ENCODE assay signal across 26 cellular contexts in genomic region chr2:56263876-56264275, GRCh38.
DNase-seq lines count a peak whose midpoint lies in the region; ATAC-seq, FAIRE-seq and TF ChIP-seq lines count a peak whose summit lies in the region.
"Had no signal": no experiment of that assay in that cellular context is flagged by ENCODE, and none has a peak within 500 bp of the region (broad histone marks: within the 10 kb centered on the region; RNA-seq: fewer than 3 reads in every experiment).

No MANE protein-coding gene starts in this region.

- H3K36me3 ChIP-seq in bronchial epithelial cell (ENCODE audit: control insufficient read depth, insufficient read depth, low read length) = no peaks in the 10 kb centered on the region
- H3K36me3 ChIP-seq: BLaER1 treated with 17β-estradiol and CSF1 and Interleukin-3, amounts not matched to agents 10 nM and 100 nM had no signal

- H3K4me1 Mint-ChIP-seq in activated T-cell treated with anti-CD3 and anti-CD28 coated beads, Interleukin-2, amount 50 U/mL, for 72 hours (ENCODE audit: low read depth) = no peaks in the 10 kb centered on the region

- no peak for FAIRE-seq in bronchial epithelial cell (lab: Jason Lieb, UNC)
- FAIRE-seq: GM12892, GM19239 had no signal

- no peaks in the 10 kb centered on the region for H3K9me3 Mint-ChIP-seq in activated T-cell treated with anti-CD3 and anti-CD28 coated beads, Interleukin-2, amount 50 U/mL, for 72 hours
- H3K9me3 Mint-ChIP-seq: CD4-positive, alpha-beta T cell had no signal

- H3K27ac Mint-ChIP-seq in activated T-cell treated with anti-CD3 and anti-CD28 coated beads, Interleukin-2, amount 50 U/mL, for 72 hours = no peak overlapping the region
- H3K27ac Mint-ChIP-seq: CD4-positive, alpha-beta T cell had no signal

- intact Hi-C loops in cardiac septum (cut with DNase I) = no loop called here

- no peaks in the 10 kb centered on the region for H3K27me3 ChIP-seq in bronchial epithelial cell (ENCODE audit: control insufficient read depth, insufficient read depth, low read length)
- H3K27me3 ChIP-seq: BLaER1 treated with 17β-estradiol and CSF1 and Interleukin-3, amounts not matched to agents 10 nM and 100 nM had no signal

- ATAC-seq in activated T-cell treated with anti-CD3 and anti-CD28 coated beads, Interleukin-2, amount 50 U/mL, for 72 hours (replicated peaks in 1 of 2) = no peak
- no peak for ATAC-seq in GM18909 (IDR thresholded peaks at IDR 0.05; ENCODE audit: poor library complexity, unreplicated experiment)
- ATAC-seq: Panc1 had no signal

- no peaks in the 10 kb centered on the region for H3K27me3 Mint-ChIP-seq in activated T-cell treated with anti-CD3 and anti-CD28 coated beads, Interleukin-2, amount 50 U/mL, for 72 hours (ENCODE audit: low read depth)
- H3K27me3 Mint-ChIP-seq: CD4-positive, alpha-beta T cell had no signal

- DNase-seq in AG20443 (ENCODE audit: low spot score) (peak; percentile 22), HCEC 1CT (peak; percentile 40), bronchial epithelial cell (ENCODE audit: low read depth) (peak; percentile 39), iris pigment epithelial cell (ENCODE audit: low read depth) (peak; percentile 34), cardiac septum (ENCODE audit: low spot score) (no peak)
- DNase-seq in activated T-cell treated with anti-CD3 and anti-CD28 coated beads, Interleukin-2, amount 50 U/mL, for 72 hours = no peak
- DNase-seq: AML-193; CD4-positive, alpha-beta T cell; COR-L47; DMS53; IMR-90; KG1; NCI-H1048; NCI-H1417; NCI-H1694; NCI-H2081 treated with DMSO at 0.1 percent for 48 hours; NCI-H2171; NCI-H226; NCI-H510A; NCI-H69; SHP77 treated with DMSO at 0.1 percent for 48 hours had no signal

- H3K4me3 Mint-ChIP-seq in activated T-cell treated with anti-CD3 and anti-CD28 coated beads, Interleukin-2, amount 50 U/mL, for 72 hours = no peak overlapping the region
- H3K4me3 Mint-ChIP-seq: CD4-positive, alpha-beta T cell had no signal

- H3K4me3 ChIP-seq in bronchial epithelial cell (ENCODE audit: low read depth, low read length) = no peak overlapping the region
- H3K4me3 ChIP-seq: BLaER1 treated with 17β-estradiol and CSF1 and Interleukin-3, amounts not matched to agents 10 nM and 100 nM had no signal

- TF ChIP-seq CTCF in bronchial epithelial cell (IDR thresholded peaks at IDR 0.05; ENCODE audit: insufficient read depth, low read length, severe bottlenecking) = no peak

- no peaks in the 10 kb centered on the region for H3K36me3 Mint-ChIP-seq in activated T-cell treated with anti-CD3 and anti-CD28 coated beads, Interleukin-2, amount 50 U/mL, for 72 hours (ENCODE audit: insufficient read depth in 2 of 2)

Comparison
In these comparisons a context has a peak if more than half of its experiments do, and no peak if none do; other contexts are left out.
1. DNase-seq: peak in AG20443 (single experiment), HCEC 1CT (single experiment), bronchial epithelial cell (single experiment) and iris pigment epithelial cell (single experiment); none in cardiac septum (single experiment) and activated T-cell treated with anti-CD3 and anti-CD28 coated beads, Interleukin-2, amount 50 U/mL, for 72 hours (0 of 2).